ENCODE assay signal across 2 cellular contexts in genomic region chr2:121532347-121532766, GRCh38.
TF ChIP-seq lines count a peak whose summit lies in the region.

No MANE protein-coding gene starts in this region.

TF ChIP-seq in HepG2, 621 proteins besides CTCF, POLR2A, EP300 and RAD21 (continued from another document):
- TF ChIP-seq ZBTB21 (CRISPR knock-in tag; IDR thresholded peaks at IDR 0.05) (peak; percentile 25; the same call in 1 of the 2 replicates), ZNF382 (CRISPR knock-in tag; IDR thresholded peaks at IDR 0.05; ENCODE audit: borderline replicate concordance) (no peak), ATF7 (IDR thresholded peaks at IDR 0.05) (peak; percentile 49), ATF7 (CRISPR knock-in tag; IDR thresholded peaks at IDR 0.05) (no peak), FUBP1 (CRISPR knock-in tag; IDR thresholded peaks at IDR 0.05; ENCODE audit: borderline replicate concordance) (no peak), TGIF2 (CRISPR knock-in tag; IDR thresholded peaks at IDR 0.05) (no peak), DMTF1 (CRISPR knock-in tag; IDR thresholded peaks at IDR 0.05) (no peak)

TF ChIP-seq in SK-N-SH, 30 proteins besides CTCF, POLR2A, EP300 and RAD21 (continued from another document):
- TF ChIP-seq PBX3 (IDR thresholded peaks at IDR 0.05) (no peak), MEF2A (IDR thresholded peaks at IDR 0.05; ENCODE audit: borderline replicate concordance, low read depth) (no peak), ZBTB33 (IDR thresholded peaks at IDR 0.05; ENCODE audit: borderline replicate concordance, low read depth) (no peak), NRF1 (IDR thresholded peaks at IDR 0.05; ENCODE audit: low read depth, low read length) (no peak), TAF1 (IDR thresholded peaks at IDR 0.05; ENCODE audit: borderline replicate concordance, low read depth, low read length) (no peak), YY1 (IDR thresholded peaks at IDR 0.05; ENCODE audit: low read depth) (no peak), RFX5 (IDR thresholded peaks at IDR 0.05; ENCODE audit: low read length) (no peak), FOSL2 (IDR thresholded peaks at IDR 0.05; ENCODE audit: borderline replicate concordance, low read depth) (no peak), FOXJ3 (CRISPR knock-in tag; IDR thresholded peaks at IDR 0.05) (no peak), NFIC (IDR thresholded peaks at IDR 0.05; ENCODE audit: borderline replicate concordance) (no peak), TEAD4 (IDR thresholded peaks at IDR 0.05; ENCODE audit: borderline replicate concordance, insufficient read depth) (no peak), EZH2phosphoT487 (IDR thresholded peaks at IDR 0.05; ENCODE audit: borderline replicate concordance, low read depth) (no peak), SIN3A (IDR thresholded peaks at IDR 0.05; ENCODE audit: borderline replicate concordance, low read depth, low read length) (no peak), JUND (IDR thresholded peaks at IDR 0.05) (no peak), MAX (IDR thresholded peaks at IDR 0.05; ENCODE audit: low read depth) (no peak)
